In genomic region chr13:108102771-108103170, GRCh38 we compare ENCODE assay signal across 25 cellular contexts.
"Had no signal": no experiment of that assay in that cellular context is flagged by ENCODE, and none has a peak within 500 bp of the region (broad histone marks: within the 10 kb centered on the region; RNA-seq: fewer than 3 reads in every experiment).

No MANE protein-coding gene starts in this region.

- FAIRE-seq: frontal cortex had no signal

- H3K27me3 ChIP-seq: body of pancreas, right lobe of liver, stomach, suprapubic skin, tibial nerve, vagina had no signal

- H3K27ac ChIP-seq: body of pancreas, right lobe of liver, skin epidermis, stomach, suprapubic skin, tibial nerve, vagina had no signal

- H3K4me1 ChIP-seq: body of pancreas, right lobe of liver, suprapubic skin, tibial nerve, vagina had no signal

- H3K36me3 ChIP-seq: right lobe of liver, stomach, suprapubic skin, tibial nerve, vagina had no signal

- H3K4me3 ChIP-seq: body of pancreas, mucosa of descending colon, right lobe of liver, skin epidermis, stomach, suprapubic skin, tibial nerve, vagina had no signal

- ATAC-seq: activated CD8-positive, alpha-beta T cell treated with anti-CD3 and anti-CD28 coated beads, Interleukin-2, amount 10 ng/mL, durations not matched to agents 7 days and 5 days; activated naive CD8-positive, alpha-beta T cell treated with anti-CD3 and anti-CD28 coated beads, Interleukin-2, amount 50 U/mL, for 24 hours; body of pancreas; mucosa of descending colon; right lobe of liver; stimulated activated effector memory CD8-positive, alpha-beta T cell treated with anti-CD3 and anti-CD28 coated beads, Interleukin-12 subunit alpha, Interleukin-12 subunit beta, amount 100 ng/mL, for 72 hours had no signal

- DNase-seq: activated CD4-positive, alpha-beta T cell treated with anti-CD3 and anti-CD28 coated beads for 1 hour; activated CD4-positive, alpha-beta T cell treated with anti-CD3 and anti-CD28 coated beads, Interleukin-2, amount 50 U/mL, for 1 hour; activated CD8-positive, alpha-beta T cell treated with anti-CD3 and anti-CD28 coated beads, Interleukin-2, amount 10 ng/mL, durations not matched to agents 7 days and 5 days; activated gamma-delta T cell; activated naive CD4-positive, alpha-beta T cell treated with anti-CD3 and anti-CD28 coated beads, Interleukin-2, amount 50 U/mL, for 16 hours; activated naive CD8-positive, alpha-beta T cell treated with anti-CD3 and anti-CD28 coated beads, Interleukin-2, amount 50 U/mL, for 24 hours; anterior cingulate cortex; body of pancreas; caudate nucleus; effector memory CD4-positive, alpha-beta T cell; glutamatergic neuron; hippocampal formation; mucosa of descending colon; nephron progenitor cell; nucleus accumbens; right lobe of liver; stimulated activated CD4-positive, alpha-beta T cell treated with anti-CD3 and anti-CD28 coated beads, Interleukin-2, amount 100 ng/mL, for 24 hours; stomach; T-helper 9 cell had no signal

- H3K9me3 ChIP-seq: body of pancreas, mucosa of descending colon, right lobe of liver, stomach, suprapubic skin, tibial nerve, vagina had no signal
